Comparison of ENCODE assay signal across 29 cellular contexts in the genomic region with DNA sequence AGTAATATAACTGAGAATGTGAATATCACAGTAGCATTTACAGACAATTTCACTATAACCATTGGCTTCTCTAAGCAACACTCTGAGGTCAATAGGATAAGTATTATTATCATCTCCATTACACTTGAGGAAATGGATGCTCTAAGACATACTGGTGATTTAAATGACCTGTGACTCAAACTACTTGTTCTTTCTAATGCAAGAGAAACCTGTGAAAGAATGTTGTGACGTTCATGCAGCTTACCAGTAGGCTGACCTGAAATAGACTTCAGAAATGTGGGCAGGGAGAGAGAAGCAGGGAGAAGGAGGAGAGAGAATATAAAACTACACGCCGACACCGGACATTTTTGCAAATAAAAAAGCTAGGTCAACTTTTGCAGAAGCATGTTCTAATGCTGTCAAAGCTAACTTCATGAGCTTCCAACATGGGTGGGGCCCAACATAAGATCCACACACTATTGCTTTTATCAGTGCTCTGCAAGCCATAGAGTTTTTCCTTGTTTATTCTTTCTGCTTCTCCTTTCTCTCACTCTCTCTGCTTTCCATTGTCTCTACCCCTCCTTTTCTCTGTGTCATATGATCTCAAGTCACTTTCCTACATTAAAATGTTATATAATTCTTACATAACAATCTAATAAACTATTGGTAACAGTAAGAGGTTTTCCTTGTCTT.
DNase-seq lines count a peak whose midpoint lies in the region; ATAC-seq, FAIRE-seq and TF ChIP-seq lines count a peak whose summit lies in the region.
"Had no signal": no experiment of that assay in that cellular context is flagged by ENCODE, and none has a peak within 500 bp of the region (broad histone marks: within the 10 kb centered on the region; RNA-seq: fewer than 3 reads in every experiment).

No MANE protein-coding gene starts in this region.

- 54 to 72% methylated on average over 3 to 4 of the region's 4 CpGs for WGBS in transverse colon (ENCODE audit: low coverage in 1 of 2), 2 donors

- H3K27me3 Mint-ChIP-seq in CD4-positive, alpha-beta T cell: no peaks in the 10 kb centered on the region
- H3K27me3 Mint-ChIP-seq in activated CD4-positive, alpha-beta memory T cell treated with anti-CD3 and anti-CD28 coated beads for 36 hours: no peaks in the 10 kb centered on the region
- H3K27me3 Mint-ChIP-seq: activated naive CD8-positive, alpha-beta T cell treated with anti-CD3 and anti-CD28 coated beads, Interleukin-2, amount 50 U/mL, for 24 hours; activated T-helper 17 cell treated with anti-CD3 and anti-CD28 coated beads, Interleukin-2, amount 50 U/mL, for 72 hours had no signal

- H3K36me3 ChIP-seq in bronchial epithelial cell (ENCODE audit: control insufficient read depth, insufficient read depth, low read length): no peaks in the 10 kb centered on the region
- H3K36me3 ChIP-seq in transverse colon: no peaks in the 10 kb centered on the region
- H3K36me3 ChIP-seq: BLaER1 treated with 17β-estradiol and CSF1 and Interleukin-3, amounts not matched to agents 10 nM and 100 nM; esophagus squamous epithelium had no signal

- peaks cover 0 to 7% (median 0%) of the 10 kb centered on the region in 4 donors for H3K4me1 ChIP-seq in transverse colon

- FAIRE-seq in bronchial epithelial cell (lab: Jason Lieb, UNC): peak; percentile 40
- FAIRE-seq: D721Med had no signal

- DNase-seq in NCI-H2227 treated with DMSO at 0.1 percent for 48 hours (lab: John Stamatoyannopoulos, UW) (peak; percentile 14), NCI-H2227 (lab: John Stamatoyannopoulos, UW; ENCODE audit: unreplicated experiment) (no peak), bronchial epithelial cell (ENCODE audit: low read depth) (peak; percentile 56), iris pigment epithelial cell (ENCODE audit: low read depth) (peak; percentile 90), transverse colon (no peak)
- DNase-seq in CD4-positive, alpha-beta T cell: no peak
- no peak for DNase-seq in activated CD4-positive, alpha-beta memory T cell treated with anti-CD3 and anti-CD28 coated beads for 36 hours
- DNase-seq: activated naive CD8-positive, alpha-beta T cell treated with anti-CD3 and anti-CD28 coated beads, Interleukin-2, amount 50 U/mL, for 24 hours; central memory CD4-positive, alpha-beta T cell; effector CD4-positive, alpha-beta T cell; esophagus squamous epithelium; GF-D8; H9; islet precursor cell; mammary epithelial cell; naive thymus-derived CD4-positive, alpha-beta T cell; NCI-H146; NCI-H2171; NCI-H748 treated with DMSO at 0.1 percent for 48 hours; PC-3; SHP77 treated with DMSO at 0.1 percent for 48 hours; stimulated activated CD4-positive, alpha-beta T cell treated with anti-CD3 and anti-CD28 coated beads, Interleukin-4, amount 100 ng/mL, for 24 hours had no signal

- POLR2A ChIA-PET in CD4-positive, alpha-beta T cell (lab: Charles Lee): no interaction called here
- POLR2A ChIA-PET in activated CD4-positive, alpha-beta memory T cell treated with anti-CD3 and anti-CD28 coated beads for 36 hours (lab: Charles Lee): no interaction called here

- TF ChIP-seq POLR2A in transverse colon (IDR thresholded peaks at IDR 0.05): no peak

- H3K4me1 Mint-ChIP-seq in CD4-positive, alpha-beta T cell (ENCODE audit: low read depth): no peaks in the 10 kb centered on the region
- no peaks in the 10 kb centered on the region for H3K4me1 Mint-ChIP-seq in activated CD4-positive, alpha-beta memory T cell treated with anti-CD3 and anti-CD28 coated beads for 36 hours (ENCODE audit: low read depth)
- H3K4me1 Mint-ChIP-seq: activated naive CD8-positive, alpha-beta T cell treated with anti-CD3 and anti-CD28 coated beads, Interleukin-2, amount 50 U/mL, for 24 hours; activated T-helper 17 cell treated with anti-CD3 and anti-CD28 coated beads, Interleukin-2, amount 50 U/mL, for 72 hours; naive thymus-derived CD4-positive, alpha-beta T cell had no signal

- no peaks in the 10 kb centered on the region for H3K27me3 ChIP-seq in bronchial epithelial cell (ENCODE audit: control insufficient read depth, insufficient read depth, low read length)
- H3K27me3 ChIP-seq in transverse colon: no peaks in the 10 kb centered on the region
- H3K27me3 ChIP-seq in CD4-positive, alpha-beta T cell (ENCODE audit: control insufficient read depth, insufficient read depth, low read length): no peaks in the 10 kb centered on the region
- H3K27me3 ChIP-seq: BLaER1 treated with 17β-estradiol and CSF1 and Interleukin-3, amounts not matched to agents 10 nM and 100 nM; esophagus squamous epithelium had no signal

- H3K4me3 Mint-ChIP-seq in CD4-positive, alpha-beta T cell: no peak overlapping the region
- H3K4me3 Mint-ChIP-seq in activated CD4-positive, alpha-beta memory T cell treated with anti-CD3 and anti-CD28 coated beads for 36 hours: no peak overlapping the region
- H3K4me3 Mint-ChIP-seq: activated naive CD8-positive, alpha-beta T cell treated with anti-CD3 and anti-CD28 coated beads, Interleukin-2, amount 50 U/mL, for 24 hours; activated T-helper 17 cell treated with anti-CD3 and anti-CD28 coated beads, Interleukin-2, amount 50 U/mL, for 72 hours; H9; naive thymus-derived CD4-positive, alpha-beta T cell; T-helper 1 cell treated with Interleukin-12 subunit alpha and Interleukin-12 subunit beta and Interleukin-4 antibody, amounts not matched to agents 30 μg/mL and 1 μg/mL, for 36 hours had no signal

- intact Hi-C loops in transverse colon (cut with DNase I; ENCODE audit: low total_unique reads): no loop called here
- intact Hi-C loops in CD4-positive, alpha-beta T cell (cut with DNase I, micrococcal nuclease): no loop called here
- intact Hi-C loops in activated CD4-positive, alpha-beta memory T cell treated with anti-CD3 and anti-CD28 coated beads for 36 hours (cut with micrococcal nuclease): no loop called here

- no peak overlapping the region for H3K4me3 ChIP-seq in bronchial epithelial cell (ENCODE audit: low read depth, low read length)
- no peak overlapping the region for H3K4me3 ChIP-seq in transverse colon
- H3K4me3 ChIP-seq: BLaER1 treated with 17β-estradiol and CSF1 and Interleukin-3, amounts not matched to agents 10 nM and 100 nM; esophagus squamous epithelium; skin epidermis had no signal

- no peak overlapping the region for H3K27ac Mint-ChIP-seq in CD4-positive, alpha-beta T cell
- H3K27ac Mint-ChIP-seq in activated CD4-positive, alpha-beta memory T cell treated with anti-CD3 and anti-CD28 coated beads for 36 hours: no peak overlapping the region
- H3K27ac Mint-ChIP-seq: activated naive CD8-positive, alpha-beta T cell treated with anti-CD3 and anti-CD28 coated beads, Interleukin-2, amount 50 U/mL, for 24 hours; activated T-helper 17 cell treated with anti-CD3 and anti-CD28 coated beads, Interleukin-2, amount 50 U/mL, for 72 hours; H9; naive thymus-derived CD4-positive, alpha-beta T cell; T-helper 1 cell treated with Interleukin-12 subunit alpha and Interleukin-12 subunit beta and Interleukin-4 antibody, amounts not matched to agents 30 μg/mL and 1 μg/mL, for 36 hours had no signal

- no peak for TF ChIP-seq CTCF in bronchial epithelial cell (IDR thresholded peaks at IDR 0.05; ENCODE audit: insufficient read depth, low read length, severe bottlenecking)
- no peak for TF ChIP-seq CTCF in transverse colon (IDR thresholded peaks at IDR 0.05)
- TF ChIP-seq CTCF in CD4-positive, alpha-beta T cell (IDR thresholded peaks at IDR 0.05): no peak

- no peak for ATAC-seq in CD4-positive, alpha-beta T cell (ENCODE audit: poor library complexity)
- no peak for ATAC-seq in GM19463 (IDR thresholded peaks at IDR 0.05; ENCODE audit: unreplicated experiment)
- ATAC-seq: activated naive CD8-positive, alpha-beta T cell treated with anti-CD3 and anti-CD28 coated beads, Interleukin-2, amount 50 U/mL, for 24 hours; activated T-helper 17 cell treated with anti-CD3 and anti-CD28 coated beads, Interleukin-2, amount 50 U/mL, for 72 hours; naive thymus-derived CD4-positive, alpha-beta T cell; PC-3 had no signal

- H3K36me3 Mint-ChIP-seq in CD4-positive, alpha-beta T cell (ENCODE audit: low read depth): no peaks in the 10 kb centered on the region
- H3K36me3 Mint-ChIP-seq in activated CD4-positive, alpha-beta memory T cell treated with anti-CD3 and anti-CD28 coated beads for 36 hours: no peaks in the 10 kb centered on the region
- H3K36me3 Mint-ChIP-seq: naive thymus-derived CD4-positive, alpha-beta T cell had no signal

- H3K27ac ChIP-seq in transverse colon: peak overlapping the region; percentile 2 to 59 (median 53)
- H3K27ac ChIP-seq in CD4-positive, alpha-beta T cell (ENCODE audit: low read depth, low read length): no peak overlapping the region
- H3K27ac ChIP-seq: 22Rv1; BLaER1 treated with 17β-estradiol and CSF1 and Interleukin-3, amounts not matched to agents 10 nM and 100 nM had no signal

- H3K9me3 Mint-ChIP-seq in CD4-positive, alpha-beta T cell: no peaks in the 10 kb centered on the region
- no peaks in the 10 kb centered on the region for H3K9me3 Mint-ChIP-seq in activated CD4-positive, alpha-beta memory T cell treated with anti-CD3 and anti-CD28 coated beads for 36 hours
- H3K9me3 Mint-ChIP-seq: activated naive CD8-positive, alpha-beta T cell treated with anti-CD3 and anti-CD28 coated beads, Interleukin-2, amount 50 U/mL, for 24 hours; activated T-helper 17 cell treated with anti-CD3 and anti-CD28 coated beads, Interleukin-2, amount 50 U/mL, for 72 hours; H9; naive thymus-derived CD4-positive, alpha-beta T cell; T-helper 1 cell treated with Interleukin-12 subunit alpha and Interleukin-12 subunit beta and Interleukin-4 antibody, amounts not matched to agents 30 μg/mL and 1 μg/mL, for 36 hours had no signal

- H3K9me3 ChIP-seq in transverse colon: no peaks in the 10 kb centered on the region
- no peaks in the 10 kb centered on the region for H3K9me3 ChIP-seq in CD4-positive, alpha-beta T cell (ENCODE audit: control insufficient read depth, low read length)
- H3K9me3 ChIP-seq: esophagus squamous epithelium had no signal

- in situ Hi-C loops in transverse colon (cut with MboI; ENCODE audit: low pct_ligation_motif_present in 1 of 4, low pct_unique_long_range_greater_than_20kb in 1 of 4, low sequenced_read_pairs in 3 of 4): no loop called here

- CTCF ChIA-PET in CD4-positive, alpha-beta T cell (lab: Charles Lee): interaction anchor here (0.9 kb wide), 1 partner anchor 12 kb away, joined by 3 read pairs; no protein-coding TSS in a partner anchor
- CTCF ChIA-PET in activated CD4-positive, alpha-beta memory T cell treated with anti-CD3 and anti-CD28 coated beads for 36 hours (lab: Charles Lee): no interaction called here

- TF ChIP-seq EP300 in transverse colon (IDR thresholded peaks at IDR 0.05; ENCODE audit: low read depth): no peak

Comparison
In these comparisons a context has a peak if more than half of its experiments do, and no peak if none do; other contexts are left out.
1. DNase-seq: peak in NCI-H2227 treated with DMSO at 0.1 percent for 48 hours (single experiment), bronchial epithelial cell (single experiment) and iris pigment epithelial cell (single experiment); none in NCI-H2227 (single experiment), transverse colon (single experiment), CD4-positive, alpha-beta T cell (0 of 10) and activated CD4-positive, alpha-beta memory T cell treated with anti-CD3 and anti-CD28 coated beads for 36 hours (single experiment).